In genomic region chr5:40689442-40689841, GRCh38 we compare ENCODE assay signal across 9 cellular contexts. TPM values are rescaled to one million over a fixed set of nuclear protein-coding genes. Genes with fewer than 3 reads are reported as not detected.
DNase-seq lines count a peak whose midpoint lies in the region; ATAC-seq lines count a peak whose summit lies in the region.
"Had no signal": no experiment of that assay in that cellular context is flagged by ENCODE, and none has a peak within 500 bp of the region (broad histone marks: within the 10 kb centered on the region; RNA-seq: fewer than 3 reads in every experiment).

No MANE protein-coding gene starts in this region.

- H3K27me3 ChIP-seq in subcutaneous abdominal adipose tissue (ENCODE audit: control insufficient read depth in 5 of 5, insufficient read depth in 4 of 5, low read length in 5 of 5) = no peaks in the 10 kb centered on the region

- peak overlapping the region; percentile 63 for H3K27ac Mint-ChIP-seq in activated CD8-positive, alpha-beta T cell treated with anti-CD3 and anti-CD28 coated beads, Interleukin-2, amount 10 ng/mL, durations not matched to agents 7 days and 5 days
- H3K27ac Mint-ChIP-seq: dendritic cell treated with granulocyte-macrophage colony-stimulating factor and Interleukin-4, amounts not matched to agents 40 ng/mL and 50 ng/mL, for 4 days had no signal

- POLR2A ChIA-PET in activated CD8-positive, alpha-beta T cell treated with anti-CD3 and anti-CD28 coated beads, Interleukin-2, amount 10 ng/mL, durations not matched to agents 7 days and 5 days (lab: Charles Lee) = interaction anchor here (1.1 to 1.4 kb wide), 2 partner anchors 9 to 728 kb away, joined by 3 read pairs; no protein-coding TSS in a partner anchor

- intact Hi-C loops in left ventricle myocardium superior (cut with micrococcal nuclease) = loop anchor here (2.0 to 5.0 kb wide), 2 partner anchors 742 to 1111 kb away; no protein-coding TSS in a partner anchor

- in situ Hi-C loops in ACHN (cut with HindIII; ENCODE audit: low pct_ligation_motif_present, low pct_unique_long_range_greater_than_20kb, low sequenced_read_pairs) = no loop called here

- peaks cover 61% of the 10 kb centered on the region for H3K4me1 Mint-ChIP-seq in activated CD8-positive, alpha-beta T cell treated with anti-CD3 and anti-CD28 coated beads, Interleukin-2, amount 10 ng/mL, durations not matched to agents 7 days and 5 days (ENCODE audit: low read depth)

- peaks cover 85% of the 10 kb centered on the region for H3K36me3 Mint-ChIP-seq in activated CD8-positive, alpha-beta T cell treated with anti-CD3 and anti-CD28 coated beads, Interleukin-2, amount 10 ng/mL, durations not matched to agents 7 days and 5 days (ENCODE audit: low read depth)

- ATAC-seq in GM18858 (IDR thresholded peaks at IDR 0.05; ENCODE audit: unreplicated experiment) = peak; percentile 54
- ATAC-seq in HG03565 (IDR thresholded peaks at IDR 0.05; ENCODE audit: unreplicated experiment) = peak; percentile 63
- ATAC-seq in activated CD8-positive, alpha-beta T cell treated with anti-CD3 and anti-CD28 coated beads, Interleukin-2, amount 10 ng/mL, durations not matched to agents 7 days and 5 days = peak; percentile 50
- ATAC-seq in left ventricle myocardium superior = peak; percentile 73

- CTCF ChIA-PET in activated CD8-positive, alpha-beta T cell treated with anti-CD3 and anti-CD28 coated beads, Interleukin-2, amount 10 ng/mL, durations not matched to agents 7 days and 5 days (lab: Charles Lee) = interaction anchor here (0.8 to 3.1 kb wide), 14 partner anchors 14 to 973 kb away, joined by 3 to 23 read pairs (median 4); no protein-coding TSS in a partner anchor

- H3K27me3 Mint-ChIP-seq in activated CD8-positive, alpha-beta T cell treated with anti-CD3 and anti-CD28 coated beads, Interleukin-2, amount 10 ng/mL, durations not matched to agents 7 days and 5 days (ENCODE audit: low read depth) = no peaks in the 10 kb centered on the region
- H3K27me3 Mint-ChIP-seq: dendritic cell treated with granulocyte-macrophage colony-stimulating factor and Interleukin-4, amounts not matched to agents 40 ng/mL and 50 ng/mL, for 4 days had no signal

- H3K9me3 ChIP-seq in subcutaneous abdominal adipose tissue (ENCODE audit: control insufficient read depth in 5 of 5, low read length in 5 of 5) = no peaks in the 10 kb centered on the region

- H3K9me3 Mint-ChIP-seq in activated CD8-positive, alpha-beta T cell treated with anti-CD3 and anti-CD28 coated beads, Interleukin-2, amount 10 ng/mL, durations not matched to agents 7 days and 5 days (ENCODE audit: insufficient read depth) = no peaks in the 10 kb centered on the region
- H3K9me3 Mint-ChIP-seq: dendritic cell treated with granulocyte-macrophage colony-stimulating factor and Interleukin-4, amounts not matched to agents 40 ng/mL and 50 ng/mL, for 4 days had no signal

- peaks cover 8 to 34% (median 21%) of the 10 kb centered on the region in 5 donors for H3K36me3 ChIP-seq in subcutaneous abdominal adipose tissue (ENCODE audit: control insufficient read depth in 5 of 5, insufficient read depth in 5 of 5, low read length in 5 of 5)

- H3K4me1 ChIP-seq in subcutaneous abdominal adipose tissue (ENCODE audit: control insufficient read depth in 5 of 5, insufficient read depth in 5 of 5, low read length in 5 of 5) = peaks cover 1 to 56% (median 49%) of the 10 kb centered on the region in 5 donors

- no peak overlapping the region for H3K4me3 ChIP-seq in subcutaneous abdominal adipose tissue (ENCODE audit: low read depth in 1 of 5, low read length in 5 of 5)

- peak overlapping the region in 1 of 5 donors; percentile 29 for H3K9ac ChIP-seq in subcutaneous abdominal adipose tissue (ENCODE audit: low read length in 5 of 5)

- DNase-seq in ACHN = peak; percentile 89
- peak; percentile 59 for DNase-seq in activated CD8-positive, alpha-beta T cell treated with anti-CD3 and anti-CD28 coated beads, Interleukin-2, amount 10 ng/mL, durations not matched to agents 7 days and 5 days
- no peak for DNase-seq in left ventricle myocardium superior
- DNase-seq in NCI-H146 (lab: John Stamatoyannopoulos, UW) = no peak
- no peak for DNase-seq in ecto neural progenitor cell (ENCODE audit: low spot score)

- peak overlapping the region; percentile 24 for H3K4me3 Mint-ChIP-seq in activated CD8-positive, alpha-beta T cell treated with anti-CD3 and anti-CD28 coated beads, Interleukin-2, amount 10 ng/mL, durations not matched to agents 7 days and 5 days
- H3K4me3 Mint-ChIP-seq: dendritic cell treated with granulocyte-macrophage colony-stimulating factor and Interleukin-4, amounts not matched to agents 40 ng/mL and 50 ng/mL, for 4 days had no signal

- peak overlapping the region; percentile 69 for H3K27ac ChIP-seq in subcutaneous abdominal adipose tissue (ENCODE audit: low read depth, low read length)

RNA-seq across cellular contexts. Expression of gene PTGER4, which starts 9.7 kb away (rescaled TPM):
- 10 to 100 TPM; 45.8 to 50.8 TPM for total RNA-seq in activated CD8-positive, alpha-beta T cell treated with anti-CD3 and anti-CD28 coated beads, Interleukin-2, amount 10 ng/mL, durations not matched to agents 7 days and 5 days
- 6.6 TPM for total RNA-seq in left ventricle myocardium superior

Comparison
In these comparisons a context has a peak if more than half of its experiments do, and no peak if none do; other contexts are left out.
1. DNase-seq: peak in ACHN (single experiment) and activated CD8-positive, alpha-beta T cell treated with anti-CD3 and anti-CD28 coated beads, Interleukin-2, amount 10 ng/mL, durations not matched to agents 7 days and 5 days (single experiment); none in left ventricle myocardium superior (single experiment), NCI-H146 (single experiment) and ecto neural progenitor cell (single experiment).
2. Peak in every context shown above with its lines, with median percentiles within 50 percentile points of each other: ATAC-seq.